ENCODE assay signal across 2 cellular contexts in the genomic region with DNA sequence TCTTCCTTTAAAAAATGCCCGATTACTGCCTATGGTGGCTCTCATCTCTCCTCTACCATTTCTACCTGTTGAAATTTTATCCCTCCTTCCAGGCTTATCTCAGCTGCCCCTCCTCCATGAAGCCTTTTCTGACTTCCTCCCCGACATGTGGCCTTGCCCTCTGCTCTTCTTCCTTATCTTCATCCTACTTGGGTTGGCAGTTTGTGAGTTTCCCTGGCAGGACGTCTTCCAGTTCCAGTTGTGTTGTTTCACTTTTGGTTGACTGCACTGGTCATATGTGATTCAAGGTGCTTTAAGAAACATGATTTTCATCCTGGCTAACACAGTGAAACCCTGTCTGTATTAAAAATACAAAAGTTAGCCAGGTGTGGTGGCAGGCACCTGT.
TF ChIP-seq lines count a peak whose summit lies in the region.

No MANE protein-coding gene starts in this region.

TF ChIP-seq in GM12891, 5 proteins besides CTCF, POLR2A, EP300 and RAD21:
- no peak for TF ChIP-seq POLR2AphosphoS5 (IDR thresholded peaks at IDR 0.05; ENCODE audit: low read depth, low read length)

TF ChIP-seq in K562, 482 proteins besides CTCF, POLR2A, EP300 and RAD21:
- TF ChIP-seq ETS2 (tag; IDR thresholded peaks at IDR 0.05; ENCODE audit: borderline replicate concordance, poor library complexity, severe bottlenecking) (no peak), ZNF717 (CRISPR knock-in tag; IDR thresholded peaks at IDR 0.05) (no peak), DIDO1 (tag; IDR thresholded peaks at IDR 0.05; ENCODE audit: low read depth) (no peak), ZNF311 (CRISPR knock-in tag; IDR thresholded peaks at IDR 0.05) (no peak), ZNF23 (CRISPR knock-in tag; IDR thresholded peaks at IDR 0.05) (no peak), ZC3H8 (IDR thresholded peaks at IDR 0.05) (no peak), RERE (CRISPR knock-in tag; IDR thresholded peaks at IDR 0.05; ENCODE audit: borderline replicate concordance) (no peak), CREB1 (IDR thresholded peaks at IDR 0.05) (no peak), CREB1 (CRISPR knock-in tag; IDR thresholded peaks at IDR 0.05) (no peak), GATAD2B (IDR thresholded peaks at IDR 0.05; ENCODE audit: borderline replicate concordance) (no peak), KDM2B (CRISPR knock-in tag; IDR thresholded peaks at IDR 0.05) (no peak), CCAR2 (IDR thresholded peaks at IDR 0.05; ENCODE audit: low read depth, low read length) (no peak), ZNF143 (CRISPR knock-in tag; IDR thresholded peaks at IDR 0.05) (no peak), ZNF75A (CRISPR knock-in tag; IDR thresholded peaks at IDR 0.05) (no peak), E2F4 (CRISPR knock-in tag; IDR thresholded peaks at IDR 0.05; ENCODE audit: low read depth) (no peak), GATAD2A (IDR thresholded peaks at IDR 0.05) (no peak), AFF1 (IDR thresholded peaks at IDR 0.05; ENCODE audit: low read depth in 1 of 2, partially characterized antibody in 2 of 2) (no peak)
- TF ChIP-seq, protein P1, sequence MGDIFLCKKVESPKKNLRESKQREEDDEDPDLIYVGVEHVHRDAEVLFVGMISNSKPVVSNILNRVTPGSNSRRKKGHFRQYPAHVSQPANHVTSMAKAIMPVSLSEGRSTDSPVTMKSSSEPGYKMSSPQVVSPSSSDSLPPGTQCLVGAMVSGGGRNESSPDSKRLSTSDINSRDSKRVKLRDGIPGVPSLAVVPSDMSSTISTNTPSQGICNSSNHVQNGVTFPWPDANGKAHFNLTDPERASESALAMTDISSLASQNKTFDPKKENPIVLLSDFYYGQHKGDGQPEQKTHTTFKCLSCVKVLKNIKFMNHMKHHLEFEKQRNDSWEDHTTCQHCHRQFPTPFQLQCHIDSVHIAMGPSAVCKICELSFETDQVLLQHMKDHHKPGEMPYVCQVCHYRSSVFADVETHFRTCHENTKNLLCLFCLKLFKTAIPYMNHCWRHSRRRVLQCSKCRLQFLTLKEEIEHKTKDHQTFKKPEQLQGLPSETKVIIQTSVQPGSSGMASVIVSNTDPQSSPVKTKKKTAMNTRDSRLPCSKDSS (IDR thresholded peaks at IDR 0.05; ENCODE audit: low read depth, partially characterized antibody), result no peak
